In the genomic region with DNA sequence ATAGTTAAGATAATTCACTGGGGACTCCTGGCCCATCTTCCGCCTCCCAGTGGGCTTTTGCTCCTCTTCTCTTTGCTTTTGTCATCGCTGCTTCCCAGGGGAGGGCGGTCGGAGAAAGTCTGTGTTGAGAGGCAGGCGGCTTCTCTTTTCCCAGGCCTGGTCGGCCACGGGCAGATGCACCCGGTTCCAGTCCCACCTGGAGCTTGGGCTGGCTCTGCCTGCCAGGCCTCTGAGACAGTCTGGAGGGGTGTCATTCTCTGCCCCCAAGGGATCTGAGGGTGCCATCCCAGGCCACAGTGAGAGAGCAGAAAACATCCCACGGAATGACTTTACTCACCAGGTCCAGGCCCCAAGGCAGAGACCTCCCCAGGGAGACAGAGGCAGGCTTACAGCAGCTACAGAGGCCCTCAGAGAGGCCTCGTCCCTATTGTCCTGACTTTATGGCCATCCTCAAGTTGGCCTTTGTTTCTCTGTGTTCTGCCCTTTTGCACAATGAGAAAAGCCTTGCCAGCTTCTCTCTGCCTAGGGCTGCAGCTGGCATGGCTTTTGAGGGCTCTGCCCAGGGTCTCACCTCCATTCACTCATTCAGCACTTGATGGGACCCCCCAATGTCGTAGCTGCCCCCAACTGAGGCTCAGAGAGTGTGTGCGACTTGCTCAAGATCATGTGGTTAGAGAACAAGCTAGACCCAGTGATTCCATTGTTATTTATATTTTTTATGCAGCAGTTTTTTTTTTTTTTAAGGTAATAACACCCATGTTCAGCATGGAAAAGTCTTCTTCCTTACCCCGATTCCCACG, we compare ENCODE assay signal across 20 cellular contexts. TPM values are rescaled to one million over a fixed set of nuclear protein-coding genes. Genes with fewer than 3 reads are reported as not detected.
DNase-seq lines count a peak whose midpoint lies in the region; ATAC-seq, FAIRE-seq and TF ChIP-seq lines count a peak whose summit lies in the region.
"Had no signal": no experiment of that assay in that cellular context is flagged by ENCODE, and none has a peak within 500 bp of the region (broad histone marks: within the 10 kb centered on the region; RNA-seq: fewer than 3 reads in every experiment).

No MANE protein-coding gene starts in this region.

- H3K56ac ChIP-seq in H1 (replicated peaks; ENCODE audit: insufficient read length, low read depth, low read length): no peak overlapping the region

- H3K36me3 Mint-ChIP-seq in neural progenitor cell: no peaks in the 10 kb centered on the region
- H3K36me3 Mint-ChIP-seq: CD8-positive, alpha-beta T cell had no signal

- POLR2A ChIA-PET in HepG2 (lab: Yijun Ruan, JAX): no interaction called here
- POLR2A ChIA-PET in H1 (lab: Charles Lee; ENCODE audit: partially characterized antibody): interaction anchor here (1.1 kb wide), 1 partner anchor 9 kb away, joined by 3 read pairs; no protein-coding TSS in a partner anchor

- H3K9ac ChIP-seq in HepG2 (ENCODE audit: insufficient read depth, low read depth, low read length) (no peak overlapping the region), H1 (replicated peaks in 1 of 4; ENCODE audit: extremely low read depth in 1 of 4, low read depth in 3 of 4, low read length in 3 of 4) (no peak overlapping the region), neural progenitor cell (no peak overlapping the region)

- H3K23ac ChIP-seq in H1 (ENCODE audit: insufficient read length): no peak overlapping the region

- CTCF ChIA-PET in HepG2 (lab: Yijun Ruan, JAX; ENCODE audit: low intra/inter-chr PET ratio, low total read pairs) (no interaction called here), H1 (lab: Charles Lee; ENCODE audit: partially characterized antibody) (interaction anchor here (0.6 to 2.1 kb wide), 6 partner anchors 16 to 312 kb away, joined by 3 to 4 read pairs (median 3); no protein-coding TSS in a partner anchor)

- no peak overlapping the region for H3K4me3 Mint-ChIP-seq in neural progenitor cell
- H3K4me3 Mint-ChIP-seq: CD8-positive, alpha-beta T cell; HFFc6 had no signal

- TF ChIP-seq RAD21 in HepG2 (CRISPR knock-in tag; IDR thresholded peaks at IDR 0.05) (no peak), H1 (IDR thresholded peaks at IDR 0.05 in 1 of 2, conservative IDR thresholded peaks at IDR 0.05 in 1 of 2; ENCODE audit: low read depth in 2 of 2, low read length in 2 of 2) (no peak)

- FAIRE-seq in HepG2 (lab: Jason Lieb, UNC) (no peak), H1 (lab: Jason Lieb, UNC) (no peak)
- FAIRE-seq: H54 had no signal

- no peak overlapping the region for H3K27ac ChIP-seq in HepG2 (ENCODE audit: extremely low read length, insufficient read depth, low read length)
- H3K27ac ChIP-seq in right lobe of liver: no peak overlapping the region
- H3K27ac ChIP-seq in H1 (ENCODE audit: low read depth, low read length): no peak overlapping the region
- H3K27ac ChIP-seq in neural progenitor cell: no peak overlapping the region
- H3K27ac ChIP-seq: 22Rv1, SK-N-MC had no signal

- intact Hi-C loops in HepG2 (cut with micrococcal nuclease; ENCODE audit: unreplicated experiment): no loop called here
- intact Hi-C loops in right lobe of liver (cut with DNase I): no loop called here

- H3K79me2 ChIP-seq in HepG2 (ENCODE audit: insufficient read depth, low read length): no peaks in the 10 kb centered on the region
- no peaks in the 10 kb centered on the region for H3K79me2 ChIP-seq in H1 (ENCODE audit: control insufficient read depth in 1 of 2, insufficient read depth in 2 of 2, low read length in 2 of 2)
- no peaks in the 10 kb centered on the region for H3K79me2 ChIP-seq in neural progenitor cell (ENCODE audit: low read depth)

- peak overlapping the region; percentile 84; the same call in 1 of the 2 replicates for H2BK15ac ChIP-seq in H1 (ENCODE audit: low read length)

- H2AK5ac ChIP-seq in H1 (ENCODE audit: low read depth, low read length): no peak overlapping the region

- H3K4me1 Mint-ChIP-seq in neural progenitor cell: peaks cover 22% of the 10 kb centered on the region
- H3K4me1 Mint-ChIP-seq: IgD-negative memory B cell had no signal

- H4K91ac ChIP-seq in H1 (replicated peaks; ENCODE audit: insufficient read length, low read length): peak overlapping the region; percentile 48

- H2BK20ac ChIP-seq in H1 (ENCODE audit: low read length): peak overlapping the region; percentile 53; the same call in 1 of the 2 replicates

- ATAC-seq in HepG2 (no peak; the same call in 2 of the 3 replicates), right lobe of liver (no peak), GM19395 (IDR thresholded peaks at IDR 0.05; ENCODE audit: unreplicated experiment) (no peak)
- ATAC-seq: CD8-positive, alpha-beta T cell had no signal

- no peaks in the 10 kb centered on the region for H3K23me2 ChIP-seq in H1 (ENCODE audit: low read depth, low read length)

- H3K36me3 ChIP-seq in HepG2 (replicated peaks in 1 of 2; ENCODE audit: control insufficient read depth in 1 of 2, insufficient read depth in 2 of 2, low read length in 2 of 2): no peaks in the 10 kb centered on the region
- no peaks in the 10 kb centered on the region for H3K36me3 ChIP-seq in right lobe of liver
- no peaks in the 10 kb centered on the region for H3K36me3 ChIP-seq in H1 (ENCODE audit: control insufficient read depth in 2 of 4, insufficient read depth in 4 of 4, low read length in 3 of 4)
- no peaks in the 10 kb centered on the region for H3K36me3 ChIP-seq in neural progenitor cell
- H3K36me3 ChIP-seq: MG63 had no signal

- no peak overlapping the region; the same call in 1 of the 2 replicates for H3K18ac ChIP-seq in H1 (ENCODE audit: extremely low read depth, low read length)

- H4K20me1 ChIP-seq in HepG2 (ENCODE audit: insufficient read depth, low read length) (no peaks in the 10 kb centered on the region), H1 (replicated peaks in 1 of 2; ENCODE audit: control insufficient read depth in 1 of 2, insufficient read depth in 2 of 2, low read length in 2 of 2) (no peaks in the 10 kb centered on the region), neural progenitor cell (ENCODE audit: low read depth) (no peaks in the 10 kb centered on the region)

- WGBS in HepG2 (ENCODE audit: low lambda C conversion rate): 46% methylated on average over 13 of the region's 14 CpGs
- WGBS in right lobe of liver (ENCODE audit: insufficient coverage, low coverage, low lambda C conversion rate, missing lambda C conversion rate): 80% methylated on average over 8 of the region's 14 CpGs
- WGBS in H1 (ENCODE audit: extremely low coverage in 1 of 2, insufficient coverage in 1 of 2, insufficient read length in 1 of 2, insufficient replicate concordance in 2 of 2, low coverage in 1 of 2, low lambda C conversion rate in 2 of 2, missing lambda C conversion rate in 1 of 2), 2 experiments: 84% methylated on average over 14 of the region's 14 CpGs; no CpG with 5 or more reads in 1 of the 2 experiments

- H3K14ac ChIP-seq in H1 (ENCODE audit: insufficient read length): no peak overlapping the region

- in situ Hi-C loops in HepG2 (cut with HindIII; ENCODE audit: extremely low pct_ligation_motif_present, low pct_unique_long_range_greater_than_20kb): no loop called here

- H4K5ac ChIP-seq in H1 (ENCODE audit: insufficient read length, low read depth, low read length): no peak overlapping the region

- H3K4ac ChIP-seq in H1 (replicated peaks; ENCODE audit: insufficient read length, low read depth, low read length): no peak overlapping the region

- H3K27ac Mint-ChIP-seq in neural progenitor cell: peak overlapping the region; percentile 15
- H3K27ac Mint-ChIP-seq: CD8-positive, alpha-beta T cell; HFFc6; IgD-negative memory B cell had no signal

- H3K9me3 ChIP-seq in HepG2 (ENCODE audit: low read length) (no peaks in the 10 kb centered on the region), right lobe of liver (no peaks in the 10 kb centered on the region), H1 (ENCODE audit: insufficient read depth in 2 of 2, low read depth in 1 of 2, low read length in 1 of 2) (peaks cover 0 to 4% of the 10 kb centered on the region in 2 experiments; a peak in 1 of 4 replicates), neural progenitor cell (ENCODE audit: low read depth) (no peaks in the 10 kb centered on the region)

- TF ChIP-seq POLR2A in HepG2 (IDR thresholded peaks at IDR 0.05; ENCODE audit: insufficient read depth in 1 of 2, low read depth in 2 of 2, low read length in 2 of 2) (no peak), right lobe of liver (IDR thresholded peaks at IDR 0.05) (no peak), H1 (IDR thresholded peaks at IDR 0.05; ENCODE audit: control extremely low read depth in 1 of 2, low read depth in 2 of 2, low read length in 2 of 2) (no peak)

- H2BK5ac ChIP-seq in H1 (ENCODE audit: low read depth, low read length): no peak overlapping the region

- H2BK12ac ChIP-seq in H1 (ENCODE audit: low read depth, low read length): peak overlapping the region; percentile 0; the same call in 1 of the 2 replicates

- H4K8ac ChIP-seq in H1 (ENCODE audit: extremely low read depth, insufficient read depth, low read length): no peak overlapping the region

- H3K4me3 ChIP-seq in HepG2 (replicated peaks in 1 of 3; ENCODE audit: insufficient read depth in 1 of 3, low read depth in 2 of 3, low read length in 3 of 3): peak overlapping the region in 1 of 3 experiments; percentile 3; a peak in 1 of 6 replicates
- no peak overlapping the region for H3K4me3 ChIP-seq in right lobe of liver
- H3K4me3 ChIP-seq in H1 (ENCODE audit: extremely low read depth in 1 of 4, insufficient read depth in 2 of 4, low read depth in 3 of 4, low read length in 4 of 4): no peak overlapping the region
- H3K4me3 ChIP-seq in neural progenitor cell: no peak overlapping the region
- H3K4me3 ChIP-seq: MG63, SK-N-MC had no signal

- H3K4me2 ChIP-seq in HepG2 (ENCODE audit: low read depth, low read length): no peak overlapping the region
- no peak overlapping the region for H3K4me2 ChIP-seq in H1 (ENCODE audit: insufficient read depth in 1 of 2, low read depth in 2 of 2, low read length in 2 of 2)
- no peak overlapping the region for H3K4me2 ChIP-seq in neural progenitor cell

- no peaks in the 10 kb centered on the region for H3F3A ChIP-seq in neural progenitor cell (ENCODE audit: low read depth)

- DNase-seq in HepG2 (ENCODE audit: low spot score) (no peak), right lobe of liver (no peak), H1 (ENCODE audit: low read depth in 1 of 2, low spot score in 2 of 2) (no peak), neural progenitor cell (ENCODE audit: low spot score) (no peak), GM03348 (ENCODE audit: low spot score) (no peak), T1000 (lab: John Stamatoyannopoulos, UW) (no peak), NCI-H2196 (lab: John Stamatoyannopoulos, UW; ENCODE audit: unreplicated experiment) (no peak)
- DNase-seq: CD8-positive, alpha-beta T cell; HFFc6; MG63; NCI-H1092; NCI-H1436 treated with DMSO at 0.1 percent for 48 hours; NCI-H2081; NCI-H524; SHP77 had no signal

- H3K9me3 Mint-ChIP-seq in neural progenitor cell: peaks cover under 1% of the 10 kb centered on the region
- H3K9me3 Mint-ChIP-seq: CD8-positive, alpha-beta T cell; HFFc6 had no signal

- TF ChIP-seq CTCF in HepG2 (CRISPR knock-in tag; IDR thresholded peaks at IDR 0.05) (no peak), right lobe of liver (IDR thresholded peaks at IDR 0.05) (no peak), H1 (IDR thresholded peaks at IDR 0.05; ENCODE audit: control extremely low read depth in 1 of 3, insufficient read depth in 1 of 3, low read depth in 1 of 3, low read length in 3 of 3) (no peak), neural progenitor cell (IDR thresholded peaks at IDR 0.05) (no peak)

- H3K27me3 ChIP-seq in HepG2 (ENCODE audit: control insufficient read depth in 1 of 2, insufficient read depth in 2 of 2, low read length in 2 of 2) (peaks cover 0 to 4% of the 10 kb centered on the region in 2 experiments; a peak in 1 of 5 replicates), right lobe of liver (no peaks in the 10 kb centered on the region), H1 (replicated peaks in 1 of 4; ENCODE audit: control insufficient read depth in 3 of 4, extremely low read depth in 1 of 4, insufficient read depth in 3 of 4, low read length in 3 of 4) (0 out of 7 replicates have a peak, but pooled peaks cover 0 to 2% (median 0%) of the 10 kb centered on the region in 4 experiments), neural progenitor cell (no peaks in the 10 kb centered on the region)
- H3K27me3 ChIP-seq: MG63 had no signal

- peaks cover 33% of the 10 kb centered on the region for H3K4me1 ChIP-seq in HepG2 (ENCODE audit: insufficient read depth, low read length)
- peaks cover 0 to 14% (median 7%) of the 10 kb centered on the region in 4 donors for H3K4me1 ChIP-seq in right lobe of liver
- peaks cover 2 to 5% (median 3%) of the 10 kb centered on the region in 4 experiments for H3K4me1 ChIP-seq in H1 (replicated peaks in 1 of 4; ENCODE audit: control insufficient read depth in 3 of 4, insufficient read depth in 4 of 4, low read length in 3 of 4)
- peaks cover 5% of the 10 kb centered on the region for H3K4me1 ChIP-seq in neural progenitor cell

- BruUV-seq in HepG2 (replicated peaks; lab: Mats Ljungman, UMichigan): no TSS peak

- H2BK120ac ChIP-seq in H1 (replicated peaks; ENCODE audit: low read depth, low read length): no peak overlapping the region

- peaks cover 8% of the 10 kb centered on the region for H3K27me3 Mint-ChIP-seq in neural progenitor cell (ENCODE audit: insufficient read depth, low read depth)

- no peaks in the 10 kb centered on the region for H3K79me1 ChIP-seq in H1 (ENCODE audit: low read depth, low read length)

- peak overlapping the region; percentile 69 for H2AFZ ChIP-seq in HepG2 (ENCODE audit: low read length)
- no peak overlapping the region for H2AFZ ChIP-seq in H1 (ENCODE audit: low read length)
- H2AFZ ChIP-seq in neural progenitor cell (replicated peaks): no peak overlapping the region

- TF ChIP-seq EP300 in HepG2 (IDR thresholded peaks at IDR 0.05; ENCODE audit: low read depth in 2 of 2, low read length in 2 of 2) (no peak), HepG2 (CRISPR knock-in tag; IDR thresholded peaks at IDR 0.05; ENCODE audit: borderline replicate concordance) (no peak), H1 (IDR thresholded peaks at IDR 0.05; ENCODE audit: borderline replicate concordance in 1 of 2, low read depth in 2 of 2, low read length in 2 of 2) (no peak)

RNA-seq across cellular contexts. Expression of a gene that starts 44.2 kb away (rescaled TPM):
- total RNA-seq in HepG2 (2016; rRNA removed; fragmentation: Illumina TruSeq; extraction: Trizol) (103 and 107 TPM in 2 replicates), right lobe of liver (10 to 100 TPM; 15.3 to 24.3 (median 19.2) TPM), neural progenitor cell (ENCODE audit: low replicate concordance) (144 and 175 TPM in 2 replicates)
- 294 and 338 TPM in 2 replicates for total RNA-seq in HepG2 (2016; cell fraction: cytosol; rRNA removed; fragmentation: Illumina TruSeq; extraction: Trizol; ENCODE audit: low read depth)
- 97.4 and 104 TPM in 2 replicates for total RNA-seq in HepG2 (2016; cell fraction: insoluble cytoplasmic fraction; rRNA removed; fragmentation: Illumina TruSeq; extraction: Trizol)
- total RNA-seq in HepG2 (2016; cell fraction: membrane; rRNA removed; fragmentation: Illumina TruSeq; extraction: Trizol): 322 and 357 TPM in 2 replicates
- 52.9 and 56.3 TPM in 2 replicates for total RNA-seq in HepG2 (2016; cell fraction: nucleus; rRNA removed; fragmentation: Illumina TruSeq; extraction: Trizol)
- polyA plus RNA-seq in HepG2 (2011; rRNA removed) (68.6 and 81.5 TPM in 2 replicates), H1 (2011; rRNA removed) (83.1 and 107 TPM in 2 replicates)
- polyA plus RNA-seq in HepG2 (2011; cell fraction: cytosol; rRNA removed): 64.4 and 81.3 TPM in 2 replicates
- 46.1 and 59.4 TPM in 2 replicates for polyA plus RNA-seq in HepG2 (2011; cell fraction: nucleus; rRNA removed)
- 97.1 and 100 TPM in 2 replicates for polyA plus RNA-seq in HepG2 (2012)
- 345 and 348 TPM in 2 replicates for polyA plus RNA-seq in HepG2 (2016; cell fraction: cytosol; fragmentation: Illumina TruSeq; extraction: Trizol; ENCODE audit: low read depth)
- polyA plus RNA-seq in HepG2 (2016; cell fraction: insoluble cytoplasmic fraction; fragmentation: Illumina TruSeq; extraction: Trizol; ENCODE audit: low read depth): 95.3 and 104 TPM in 2 replicates
- 290 and 313 TPM in 2 replicates for polyA plus RNA-seq in HepG2 (2016; cell fraction: membrane; fragmentation: Illumina TruSeq; extraction: Trizol; ENCODE audit: low read depth)
- polyA plus RNA-seq in HepG2 (2016; cell fraction: nucleus; fragmentation: Illumina TruSeq; extraction: Trizol; ENCODE audit: insufficient read depth, low read depth): 82.4 and 85.5 TPM in 2 replicates
- polyA minus RNA-seq in HepG2 (2011; rRNA and poly(A)+ RNA removed; ENCODE audit: low replicate concordance): 36.5 and 45.8 TPM in 2 replicates
- 34.5 and 35.2 TPM in 2 replicates for polyA minus RNA-seq in HepG2 (2011; cell fraction: cytosol; rRNA and poly(A)+ RNA removed)
- polyA minus RNA-seq in HepG2 (2011; cell fraction: nucleus; rRNA and poly(A)+ RNA removed): 47.1 and 52.1 TPM in 2 replicates
- total RNA-seq in H1 (2021; fragmentation: NEBNext Ultra II Directional; extraction: Animal tissue kit (Norgen Biotek cat#: 25700)): 143 and 149 TPM in 2 replicates
- polyA plus RNA-seq in H1 (2011; cell fraction: cytosol; rRNA removed): 127 TPM
- polyA plus RNA-seq in H1 (2011; cell fraction: nucleus; rRNA removed): 58.0 TPM
- polyA plus RNA-seq in H1 (2012, experiment 1 of 2): 133 to 170 TPM (median 136 TPM) in 4 replicates
- 111 TPM for polyA plus RNA-seq in H1 (2012, experiment 2 of 2)
- polyA plus RNA-seq in H1 (2013, experiment 1 of 2): 117 TPM
- polyA plus RNA-seq in H1 (2013, experiment 2 of 2): 117 TPM
- 114 and 131 TPM in 2 replicates for polyA minus RNA-seq in H1 (2011; rRNA and poly(A)+ RNA removed)
- polyA minus RNA-seq in H1 (2011; cell fraction: cytosol; rRNA and poly(A)+ RNA removed): 68.5 TPM
- 60.4 TPM for polyA minus RNA-seq in H1 (2011; cell fraction: nucleus; rRNA and poly(A)+ RNA removed)
